ENCODE assay signal across 9 cellular contexts in genomic region chr5:74934949-74935751, GRCh38.
A peak's percentile ranks its signal among the peaks of the same experiment; 100 is the strongest.
DNase-seq lines count a peak whose midpoint lies in the region; ATAC-seq and TF ChIP-seq lines count a peak whose summit lies in the region.
"Had no signal": no experiment of that assay in that cellular context is flagged by ENCODE, and none has a peak within 500 bp of the region (broad histone marks: within the 10 kb centered on the region; RNA-seq: fewer than 3 reads in every experiment).

No MANE protein-coding gene starts in this region.

- H3K27me3 Mint-ChIP-seq in Calu3 (ENCODE audit: unreplicated experiment) = no peaks in the 10 kb centered on the region

- H3K9me3 Mint-ChIP-seq in Calu3 (ENCODE audit: low read depth, unreplicated experiment) = no peaks in the 10 kb centered on the region

- no peak for ATAC-seq in GM21367 (IDR thresholded peaks at IDR 0.05; ENCODE audit: unreplicated experiment)

- peak overlapping the region; percentile 23 for H3K27ac Mint-ChIP-seq in Calu3 (ENCODE audit: unreplicated experiment)

- peaks cover 43% of the 10 kb centered on the region for H3K4me1 Mint-ChIP-seq in Calu3 (ENCODE audit: low read depth, unreplicated experiment)

- H3K4me3 Mint-ChIP-seq in Calu3 (ENCODE audit: low read depth, unreplicated experiment) = peak overlapping the region; percentile 41

- H3K36me3 Mint-ChIP-seq in Calu3 (ENCODE audit: insufficient read depth, unreplicated experiment) = no peaks in the 10 kb centered on the region

- BruUV-seq in Calu3 (replicated peaks; lab: Mats Ljungman, UMichigan) = no TSS peak

- peak; percentile 63 for TF ChIP-seq CTCF in Calu3 (IDR thresholded peaks at IDR 0.05; ENCODE audit: unreplicated experiment)

- TF ChIP-seq EP300 in Ishikawa (IDR thresholded peaks at IDR 0.05; ENCODE audit: borderline replicate concordance) = no peak

- CTCF ChIA-PET in Calu3 (lab: Charles Lee) = interaction anchor here (0.5 to 2.2 kb wide), 17 partner anchors 10 to 988 kb away, joined by 3 to 14 read pairs (median 5); partner anchors contain the start of genes ANKRD31, GCNT4 and HMGCR

- DNase-seq in Calu3 (peak; percentile 63), glomerular visceral epithelial cell (ENCODE audit: extremely low spot score) (peak; percentile 63), superior temporal gyrus (ENCODE audit: extremely low spot score) (peak; percentile 46), MV-4-11 (lab: John Stamatoyannopoulos, UW) (no peak)
- peak; percentile 21 for DNase-seq in activated T-cell treated with anti-CD3 and anti-CD28 coated beads, Interleukin-2, amount 50 U/mL, for 1 hour
- DNase-seq in activated effector memory CD4-positive, alpha-beta T cell treated with anti-CD3 and anti-CD28 coated beads, Interleukin-2, amount 50 U/mL, for 16 hours = no peak
- DNase-seq: left cardiac atrium had no signal

- intact Hi-C loops in Calu3 (cut with micrococcal nuclease; ENCODE audit: unreplicated experiment) = loop anchor here (1.0 to 10.0 kb wide), 4 partner anchors 13 to 400 kb away; partner anchors contain the start of genes ANKRD31 and HMGCR

- TF ChIP-seq RAD21 in Ishikawa (IDR thresholded peaks at IDR 0.05; ENCODE audit: low read depth) = peak; percentile 22; the same call in 1 of the 2 replicates

TF ChIP-seq in Ishikawa, 13 proteins besides CTCF, POLR2A, EP300 and RAD21:
- TF ChIP-seq TCF12 (IDR thresholded peaks at IDR 0.05; ENCODE audit: low read depth) = no peak
- no peak for TF ChIP-seq REST (IDR thresholded peaks at IDR 0.05; ENCODE audit: low read depth)
- no peak for TF ChIP-seq USF1 (IDR thresholded peaks at IDR 0.05)
- TF ChIP-seq MAX (IDR thresholded peaks at IDR 0.05) = no peak
- no peak for TF ChIP-seq ZBTB7A (IDR thresholded peaks at IDR 0.05; ENCODE audit: low read depth)
- no peak for TF ChIP-seq EGR1 (IDR thresholded peaks at IDR 0.05)

Comparison
In these comparisons a context has a peak if more than half of its experiments do, and no peak if none do; other contexts are left out.
1. DNase-seq: peak in Calu3 (single experiment), activated T-cell treated with anti-CD3 and anti-CD28 coated beads, Interleukin-2, amount 50 U/mL, for 1 hour (single experiment), glomerular visceral epithelial cell (single experiment) and superior temporal gyrus (single experiment); none in activated effector memory CD4-positive, alpha-beta T cell treated with anti-CD3 and anti-CD28 coated beads, Interleukin-2, amount 50 U/mL, for 16 hours (single experiment) and MV-4-11 (single experiment).